ENCODE assay signal across 22 cellular contexts in the genomic region with DNA sequence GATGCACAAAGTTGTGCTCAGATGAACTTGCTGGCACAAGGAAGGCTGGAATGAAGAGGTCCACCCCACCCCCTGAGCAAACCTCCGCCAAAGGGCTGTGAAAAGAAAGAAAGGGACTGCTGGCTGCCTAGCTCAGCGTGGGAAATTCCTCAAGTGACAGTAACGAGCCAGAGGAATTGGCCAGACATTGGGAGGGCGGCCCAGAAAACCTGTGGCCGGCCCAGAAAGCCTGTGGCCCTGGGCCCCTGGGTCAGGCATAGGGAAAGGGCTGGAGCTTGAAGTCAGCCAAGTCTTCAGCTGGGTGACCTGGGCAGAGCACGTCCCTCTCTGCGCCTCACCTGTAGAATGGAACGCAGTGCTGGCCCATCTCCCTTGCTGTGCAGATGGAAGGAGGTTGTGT.
"Had no signal": no experiment of that assay in that cellular context is flagged by ENCODE, and none has a peak within 500 bp of the region (broad histone marks: within the 10 kb centered on the region; RNA-seq: fewer than 3 reads in every experiment).

No MANE protein-coding gene starts in this region.

- H3K27me3 ChIP-seq: right atrium auricular region, transverse colon had no signal

- H3K9me3 ChIP-seq: right atrium auricular region, transverse colon had no signal

- ATAC-seq: activated CD8-positive, alpha-beta memory T cell treated with anti-CD3 and anti-CD28 coated beads, Interleukin-2, amount 10 ng/mL, durations not matched to agents 7 days and 5 days; activated CD8-positive, alpha-beta T cell treated with anti-CD3 and anti-CD28 coated beads for 36 hours; effector memory CD8-positive, alpha-beta T cell; esophagus mucosa; naive thymus-derived CD4-positive, alpha-beta T cell; SK-N-SH treated with all-trans-retinoic acid at 6 μM for 48 hours had no signal

- H3K4me1 ChIP-seq: right atrium auricular region, transverse colon had no signal

- H3K27ac ChIP-seq: dorsolateral prefrontal cortex, right atrium auricular region, transverse colon, VCaP had no signal

- H3K36me3 ChIP-seq: right atrium auricular region, transverse colon had no signal

- H3K4me3 ChIP-seq: dorsolateral prefrontal cortex, right atrium auricular region, transverse colon had no signal

- FAIRE-seq: endothelial cell of umbilical vein, islet of Langerhans, urothelium cell line had no signal

- DNase-seq: activated CD4-positive, alpha-beta T cell treated with anti-CD3 and anti-CD28 coated beads, Interleukin-2, amount 10 ng/mL, durations not matched to agents 7 days and 5 days; activated CD4-positive, CD25-positive, alpha-beta regulatory T cell treated with anti-CD3 and anti-CD28 coated beads, Interleukin-2, amount 50 U/mL, for 72 hours; activated CD8-positive, alpha-beta memory T cell treated with anti-CD3 and anti-CD28 coated beads, Interleukin-2, amount 10 ng/mL, durations not matched to agents 7 days and 5 days; activated CD8-positive, alpha-beta T cell treated with anti-CD3 and anti-CD28 coated beads for 36 hours; activated effector memory CD4-positive, alpha-beta T cell treated with anti-CD3 and anti-CD28 coated beads, Interleukin-2, amount 50 U/mL, for 16 hours; activated naive CD4-positive, alpha-beta T cell treated with anti-CD3 and anti-CD28 coated beads, Interleukin-2, amount 10 ng/mL, durations not matched to agents 7 days and 5 days; activated T-cell treated with anti-CD3 and anti-CD28 coated beads for 4 hours; central memory CD4-positive, alpha-beta T cell; effector memory CD8-positive, alpha-beta T cell; glutamatergic neuron; naive thymus-derived CD4-positive, alpha-beta T cell; stimulated activated CD4-positive, alpha-beta T cell treated with anti-CD3 and anti-CD28 coated beads, Interleukin-12 subunit alpha, Interleukin-12 subunit beta, amount 100 ng/mL, for 4 hours; stimulated activated CD4-positive, alpha-beta T cell treated with anti-CD3 and anti-CD28 coated beads, Interleukin-1b, Interleukin-23, amount 100 ng/mL, for 48 hours; transverse colon had no signal
